ENCODE assay signal across 8 cellular contexts in the genomic region with DNA sequence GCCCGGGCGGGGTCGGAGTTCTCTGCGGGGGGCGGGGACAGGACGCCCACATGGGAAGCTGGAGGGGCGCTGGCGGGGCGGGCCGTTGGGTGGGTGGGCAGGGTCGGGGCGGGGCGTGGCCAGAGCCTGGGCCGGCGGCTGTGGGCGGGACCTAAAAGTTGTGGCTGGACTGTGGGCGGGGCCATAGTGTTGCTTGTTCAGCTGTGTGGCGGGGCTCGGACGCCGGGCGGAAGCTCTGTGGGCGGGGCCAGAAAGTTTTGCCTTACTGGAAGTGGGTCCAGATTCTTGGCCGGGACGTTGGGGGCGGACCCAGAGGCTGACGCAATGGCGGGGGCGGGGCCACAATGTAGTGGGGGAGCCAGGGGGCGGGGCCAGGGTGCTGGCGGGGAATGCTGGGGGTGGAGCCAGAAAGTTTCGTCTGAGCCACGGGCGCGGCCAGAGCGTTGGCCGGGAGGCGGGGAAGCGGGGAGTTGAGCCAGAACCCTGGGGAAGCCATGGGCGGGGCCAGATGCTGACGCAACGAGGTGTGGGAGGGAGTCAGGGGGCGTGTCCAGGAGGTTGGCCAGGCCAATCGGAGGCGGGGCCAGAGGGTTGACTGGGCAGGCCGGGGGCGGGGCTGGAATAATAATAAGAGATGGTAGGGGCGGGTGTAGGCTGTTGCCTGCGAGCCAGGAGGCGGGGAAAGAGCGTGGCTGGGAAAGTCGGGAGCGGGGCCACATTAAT. TPM values are rescaled to one million over a fixed set of nuclear protein-coding genes. Genes with fewer than 3 reads are reported as not detected.
DNase-seq lines count a peak whose midpoint lies in the region; ATAC-seq and TF ChIP-seq lines count a peak whose summit lies in the region.

No MANE protein-coding gene starts in this region.

- H3K9me3 ChIP-seq in liver (ENCODE audit: control insufficient read depth in 4 of 4, low read length in 3 of 4) = no peaks in the 10 kb centered on the region

- H3K36me3 ChIP-seq in liver (ENCODE audit: control insufficient read depth in 4 of 4, insufficient read depth in 3 of 4, low read depth in 1 of 4, low read length in 3 of 4) = peaks cover 9 to 23% (median 13%) of the 10 kb centered on the region in 4 donors

- no peak for TF ChIP-seq CTCF in liver (IDR thresholded peaks at IDR 0.05; ENCODE audit: low read depth, low read length, missing input control)

- ATAC-seq in GM19452 (IDR thresholded peaks at IDR 0.05; ENCODE audit: unreplicated experiment) (peak; percentile 65), HG03571 (IDR thresholded peaks at IDR 0.05; ENCODE audit: unreplicated experiment) (peak; percentile 50)

- TF ChIP-seq RAD21 in liver (IDR thresholded peaks at IDR 0.05) = no peak

- H3K27me3 ChIP-seq in liver (ENCODE audit: control insufficient read depth in 4 of 4, insufficient read depth in 4 of 4, low read length in 3 of 4) = no peaks in the 10 kb centered on the region

- WGBS in liver = 1% methylated on average over 53 of the region's 53 CpGs

- peak overlapping the region in 1 of 3 donors; percentile 76 for H3K4me3 ChIP-seq in liver (ENCODE audit: low read depth in 1 of 3, low read length in 3 of 3)

- H3K9ac ChIP-seq in liver (ENCODE audit: low read depth in 1 of 2, low read length in 2 of 2) = no peak overlapping the region

- DNase-seq in C1 segment of cervical spinal cord (lab: John Stamatoyannopoulos, UW) = peak; percentile 93 to 100 (median 100)
- DNase-seq in NCI-H774 (lab: John Stamatoyannopoulos, UW) = peak; percentile 99
- DNase-seq in activated CD4-positive, alpha-beta T cell treated with anti-CD3 and anti-CD28 coated beads, Interleukin-2, amount 50 U/mL, for 48 hours = peak; percentile 100
- DNase-seq in dermis blood vessel endothelial cell = peak; percentile 99
- DNase-seq in stimulated activated CD4-positive, alpha-beta T cell treated with anti-CD3 and anti-CD28 coated beads, Interleukin-2, amount 100 ng/mL, for 48 hours = peak; percentile 100

- peaks cover 7 to 14% (median 10%) of the 10 kb centered on the region in 4 donors for H3K4me1 ChIP-seq in liver (ENCODE audit: control insufficient read depth in 4 of 4, insufficient read depth in 4 of 4, low read length in 3 of 4)

- H3K27ac ChIP-seq in liver (ENCODE audit: low read depth in 1 of 2, low read length in 2 of 2) = peak overlapping the region; percentile 83 to 86

TF ChIP-seq in liver, 16 proteins besides CTCF, POLR2A, EP300 and RAD21:
- TF ChIP-seq, protein P1, sequence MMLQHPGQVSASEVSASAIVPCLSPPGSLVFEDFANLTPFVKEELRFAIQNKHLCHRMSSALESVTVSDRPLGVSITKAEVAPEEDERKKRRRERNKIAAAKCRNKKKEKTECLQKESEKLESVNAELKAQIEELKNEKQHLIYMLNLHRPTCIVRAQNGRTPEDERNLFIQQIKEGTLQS (IDR thresholded peaks at IDR 0.05) = peak; percentile 91
- no peak for TF ChIP-seq NR2F2 (IDR thresholded peaks at IDR 0.05)
- TF ChIP-seq HNF4A (conservative IDR thresholded peaks at IDR 0.05) = peak in 1 of 2 donors; percentile 4
- TF ChIP-seq HNF4G (IDR thresholded peaks at IDR 0.05) = no peak
- no peak for TF ChIP-seq ZBTB33 (IDR thresholded peaks at IDR 0.05)
- TF ChIP-seq RXRA (IDR thresholded peaks at IDR 0.05) = no peak
- TF ChIP-seq FOXA1 (IDR thresholded peaks at IDR 0.05) = no peak
- TF ChIP-seq FOXA2 (IDR thresholded peaks at IDR 0.05) = no peak
- no peak for TF ChIP-seq REST (IDR thresholded peaks at IDR 0.05)
- TF ChIP-seq, protein P2, sequence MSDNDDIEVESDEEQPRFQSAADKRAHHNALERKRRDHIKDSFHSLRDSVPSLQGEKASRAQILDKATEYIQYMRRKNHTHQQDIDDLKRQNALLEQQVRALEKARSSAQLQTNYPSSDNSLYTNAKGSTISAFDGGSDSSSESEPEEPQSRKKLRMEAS (IDR thresholded peaks at IDR 0.05) = no peak
- no peak for TF ChIP-seq TAF1 (conservative IDR thresholded peaks at IDR 0.05)
- no peak for TF ChIP-seq GABPA (IDR thresholded peaks at IDR 0.05 in 1 of 2, conservative IDR thresholded peaks at IDR 0.05 in 1 of 2)
- peak; percentile 82 for TF ChIP-seq SP1 (IDR thresholded peaks at IDR 0.05)
- TF ChIP-seq YY1 (IDR thresholded peaks at IDR 0.05) = no peak
- peak; percentile 11 to 46 for TF ChIP-seq EGR1 (IDR thresholded peaks at IDR 0.05; ENCODE audit: low read depth in 2 of 2)
- peak in 1 of 2 donors; percentile 7 for TF ChIP-seq JUND (IDR thresholded peaks at IDR 0.05)
TF ChIP-seq in liver: peak in this region for 5.

RNA-seq across cellular contexts. Expression of gene CCDC9, which starts 0.5 kb away (rescaled TPM):
- total RNA-seq in dermis blood vessel endothelial cell = 3.4 and 4.9 TPM in 2 replicates
- total RNA-seq in liver = 1 to 10 TPM; 2.8 to 8.1 TPM
- 1 to 10 TPM; 1.4 to 8.0 TPM for polyA plus RNA-seq in liver

RNA-seq across cellular contexts. Expression of gene INAFM1, which starts 17.8 kb away (rescaled TPM):
- total RNA-seq in dermis blood vessel endothelial cell (1.1 and 1.5 TPM in 2 replicates), liver (1 to 10 TPM; 1.5 to 2.0 TPM)
- 1 to 10 TPM; 1.8 to 2.5 TPM for polyA plus RNA-seq in liver

RNA-seq across cellular contexts. Expression of gene BBC3, which starts 25.9 kb away (rescaled TPM):
- 24.5 and 26.9 TPM in 2 replicates for total RNA-seq in dermis blood vessel endothelial cell
- 1 to 10 TPM; 1.0 to 2.1 TPM for total RNA-seq in liver
- 1 to 10 TPM in 1 of 2 donors, under 1 TPM in 1; 0.35 to 2.6 TPM for polyA plus RNA-seq in liver

RNA-seq across cellular contexts. Expression of gene C5AR1, which starts 52.8 kb away (rescaled TPM):
- total RNA-seq in dermis blood vessel endothelial cell = not detected in 2 replicates
- total RNA-seq in liver = 1 to 10 TPM; 1.8 to 5.3 TPM
- 1 to 10 TPM; 2.5 to 3.9 TPM for polyA plus RNA-seq in liver
